ENCODE assay signal across 2 cellular contexts in the genomic region with DNA sequence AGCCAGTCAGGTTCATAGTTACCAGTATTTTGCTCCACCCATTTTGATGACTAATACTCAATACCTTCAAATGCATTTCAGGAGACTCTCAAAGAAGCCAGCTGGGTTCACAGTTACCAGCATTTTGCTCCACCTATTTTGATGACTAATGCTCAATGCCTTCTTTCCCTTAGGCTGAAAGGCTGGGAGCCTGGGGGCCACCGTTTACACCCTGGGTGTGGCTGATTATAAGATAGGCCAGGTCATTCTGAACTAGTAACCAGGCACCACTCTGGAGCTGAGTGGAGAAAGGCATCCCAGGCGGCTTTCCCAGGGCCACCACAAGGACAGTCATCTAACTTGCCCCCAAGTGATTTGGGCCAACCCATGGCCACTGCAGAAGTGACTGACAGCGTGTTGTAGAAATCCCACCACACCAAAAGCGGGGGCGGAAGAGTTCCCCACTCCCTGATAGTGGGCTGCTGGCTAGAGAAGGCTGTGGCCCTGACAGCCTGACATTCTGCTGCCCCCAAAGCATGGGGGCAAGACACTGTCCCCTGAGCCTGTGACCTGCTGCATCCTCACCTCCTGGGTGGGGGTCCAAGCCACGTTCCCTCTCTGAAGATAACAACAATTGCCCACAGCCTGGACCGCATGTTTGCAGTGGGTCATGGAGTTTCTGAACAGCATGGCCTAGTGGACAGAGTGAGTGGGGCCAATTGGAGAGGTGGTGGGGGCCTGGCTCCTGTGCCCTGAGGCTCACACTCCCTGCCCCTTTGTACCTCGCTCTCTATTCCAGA.
TF ChIP-seq lines count a peak whose summit lies in the region.

No MANE protein-coding gene starts in this region.

TF ChIP-seq in A549, 52 proteins besides CTCF, POLR2A, EP300 and RAD21 (continued from another document):
- TF ChIP-seq, protein P1, sequence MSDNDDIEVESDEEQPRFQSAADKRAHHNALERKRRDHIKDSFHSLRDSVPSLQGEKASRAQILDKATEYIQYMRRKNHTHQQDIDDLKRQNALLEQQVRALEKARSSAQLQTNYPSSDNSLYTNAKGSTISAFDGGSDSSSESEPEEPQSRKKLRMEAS (IDR thresholded peaks at IDR 0.05), result peak; percentile 30; the same call in 1 of the 2 replicates
- TF ChIP-seq CEBPB (IDR thresholded peaks at IDR 0.05), result peak in 1 of 2 experiments; percentile 34; a peak in 1 of 4 replicates
- no peak for TF ChIP-seq ESRRA (IDR thresholded peaks at IDR 0.05; ENCODE audit: borderline replicate concordance, low read length)
- peak; percentile 74 for TF ChIP-seq JUNB (IDR thresholded peaks at IDR 0.05)
- TF ChIP-seq, protein P2, sequence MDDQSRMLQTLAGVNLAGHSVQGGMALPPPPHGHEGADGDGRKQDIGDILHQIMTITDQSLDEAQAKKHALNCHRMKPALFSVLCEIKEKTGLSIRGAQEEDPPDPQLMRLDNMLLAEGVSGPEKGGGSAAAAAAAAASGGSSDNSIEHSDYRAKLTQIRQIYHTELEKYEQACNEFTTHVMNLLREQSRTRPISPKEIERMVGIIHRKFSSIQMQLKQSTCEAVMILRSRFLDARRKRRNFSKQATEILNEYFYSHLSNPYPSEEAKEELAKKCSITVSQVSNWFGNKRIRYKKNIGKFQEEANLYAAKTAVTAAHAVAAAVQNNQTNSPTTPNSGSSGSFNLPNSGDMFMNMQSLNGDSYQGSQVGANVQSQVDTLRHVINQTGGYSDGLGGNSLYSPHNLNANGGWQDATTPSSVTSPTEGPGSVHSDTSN (IDR thresholded peaks at IDR 0.05), result 0 out of 2 replicates have a peak, but pooled peaks have one; percentile 22
- TF ChIP-seq RNF2 (IDR thresholded peaks at IDR 0.05; ENCODE audit: borderline replicate concordance, low read depth), result no peak
- TF ChIP-seq GATA3 (IDR thresholded peaks at IDR 0.05; ENCODE audit: borderline replicate concordance), result peak; percentile 89
- TF ChIP-seq HOXB5 (CRISPR knock-in tag; IDR thresholded peaks at IDR 0.05), result no peak
- TF ChIP-seq FOSL2 (IDR thresholded peaks at IDR 0.05), result peak; percentile 66; the same call in 1 of the 2 replicates
- TF ChIP-seq FOSL2 (CRISPR knock-in tag; IDR thresholded peaks at IDR 0.05), result peak; percentile 95

TF ChIP-seq in HCT116, 20 proteins besides CTCF, POLR2A, EP300 and RAD21 (continued from another document):
- peak; percentile 74 for TF ChIP-seq ZBTB33 (IDR thresholded peaks at IDR 0.05; ENCODE audit: extremely low read depth, insufficient replicate concordance, low read length)
- no peak; the same call in 1 of the 2 replicates for TF ChIP-seq ZFX (IDR thresholded peaks at IDR 0.05)
- TF ChIP-seq TCF7L2 (IDR thresholded peaks at IDR 0.05; ENCODE audit: borderline replicate concordance, extremely low read depth, insufficient read depth, insufficient read length), result peak; percentile 54
- TF ChIP-seq SIN3A (IDR thresholded peaks at IDR 0.05; ENCODE audit: low read depth), result peak; percentile 45; the same call in 1 of the 2 replicates
- TF ChIP-seq SP1 (IDR thresholded peaks at IDR 0.05; ENCODE audit: low read depth), result peak; percentile 91
- TF ChIP-seq EGR1 (IDR thresholded peaks at IDR 0.05; ENCODE audit: low read depth), result no peak
- TF ChIP-seq FOSL1 (IDR thresholded peaks at IDR 0.05; ENCODE audit: low read depth), result peak; percentile 92
TF ChIP-seq in HCT116: peak in this region for 9.
